Comparison of ENCODE assay signal across 1 cellular context in the genomic region with DNA sequence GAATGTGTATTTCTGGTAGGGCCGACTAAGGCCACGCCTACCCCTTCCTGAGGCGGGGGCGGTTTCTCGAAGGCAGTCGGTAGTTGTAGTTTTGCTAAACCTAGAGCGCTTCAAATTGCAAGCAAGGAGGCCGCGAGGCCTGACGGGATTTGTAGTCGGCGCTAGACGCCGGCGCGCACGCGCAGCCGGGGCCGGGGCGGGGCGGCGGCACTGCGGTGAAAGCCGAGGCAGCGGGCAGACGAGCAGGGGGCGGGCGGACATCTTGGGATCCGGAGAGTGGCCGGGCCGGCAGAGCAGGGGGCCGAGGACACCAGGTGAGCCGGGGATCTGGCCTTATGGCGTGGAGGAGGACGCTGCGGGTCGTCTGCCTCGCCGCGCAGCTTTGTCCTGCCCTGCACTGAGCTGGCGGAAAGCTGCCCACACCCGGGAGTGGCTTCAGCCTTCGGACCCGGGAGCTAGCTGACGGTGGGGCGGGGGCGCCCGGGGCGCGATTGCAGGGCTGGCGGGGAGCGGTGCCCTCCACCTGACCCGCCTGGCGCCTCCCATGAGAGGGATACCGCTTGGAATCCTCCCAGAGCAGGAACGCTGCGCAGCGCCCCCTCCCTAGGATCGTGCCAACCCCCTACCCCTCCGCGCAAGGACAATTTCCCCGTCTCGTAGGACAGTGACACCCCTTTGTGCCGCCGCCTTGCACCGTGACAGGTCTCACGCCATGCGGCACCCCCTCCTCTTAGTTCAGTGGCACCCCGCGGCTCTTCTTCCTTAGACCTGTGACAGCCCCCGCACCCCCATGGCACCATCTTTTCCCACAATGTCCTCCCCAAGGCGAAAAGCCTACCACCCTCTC.
TF ChIP-seq lines count a peak whose summit lies in the region.

A gene (plus strand): TSS at position 210 of the 847 bp plus-strand sequence. CDS start 2,139 bp downstream, outside the sequence.

TF ChIP-seq in HEK293, 187 proteins besides CTCF, POLR2A, EP300 and RAD21 (continued from another document and continues in another):
- TF ChIP-seq, protein P1, sequence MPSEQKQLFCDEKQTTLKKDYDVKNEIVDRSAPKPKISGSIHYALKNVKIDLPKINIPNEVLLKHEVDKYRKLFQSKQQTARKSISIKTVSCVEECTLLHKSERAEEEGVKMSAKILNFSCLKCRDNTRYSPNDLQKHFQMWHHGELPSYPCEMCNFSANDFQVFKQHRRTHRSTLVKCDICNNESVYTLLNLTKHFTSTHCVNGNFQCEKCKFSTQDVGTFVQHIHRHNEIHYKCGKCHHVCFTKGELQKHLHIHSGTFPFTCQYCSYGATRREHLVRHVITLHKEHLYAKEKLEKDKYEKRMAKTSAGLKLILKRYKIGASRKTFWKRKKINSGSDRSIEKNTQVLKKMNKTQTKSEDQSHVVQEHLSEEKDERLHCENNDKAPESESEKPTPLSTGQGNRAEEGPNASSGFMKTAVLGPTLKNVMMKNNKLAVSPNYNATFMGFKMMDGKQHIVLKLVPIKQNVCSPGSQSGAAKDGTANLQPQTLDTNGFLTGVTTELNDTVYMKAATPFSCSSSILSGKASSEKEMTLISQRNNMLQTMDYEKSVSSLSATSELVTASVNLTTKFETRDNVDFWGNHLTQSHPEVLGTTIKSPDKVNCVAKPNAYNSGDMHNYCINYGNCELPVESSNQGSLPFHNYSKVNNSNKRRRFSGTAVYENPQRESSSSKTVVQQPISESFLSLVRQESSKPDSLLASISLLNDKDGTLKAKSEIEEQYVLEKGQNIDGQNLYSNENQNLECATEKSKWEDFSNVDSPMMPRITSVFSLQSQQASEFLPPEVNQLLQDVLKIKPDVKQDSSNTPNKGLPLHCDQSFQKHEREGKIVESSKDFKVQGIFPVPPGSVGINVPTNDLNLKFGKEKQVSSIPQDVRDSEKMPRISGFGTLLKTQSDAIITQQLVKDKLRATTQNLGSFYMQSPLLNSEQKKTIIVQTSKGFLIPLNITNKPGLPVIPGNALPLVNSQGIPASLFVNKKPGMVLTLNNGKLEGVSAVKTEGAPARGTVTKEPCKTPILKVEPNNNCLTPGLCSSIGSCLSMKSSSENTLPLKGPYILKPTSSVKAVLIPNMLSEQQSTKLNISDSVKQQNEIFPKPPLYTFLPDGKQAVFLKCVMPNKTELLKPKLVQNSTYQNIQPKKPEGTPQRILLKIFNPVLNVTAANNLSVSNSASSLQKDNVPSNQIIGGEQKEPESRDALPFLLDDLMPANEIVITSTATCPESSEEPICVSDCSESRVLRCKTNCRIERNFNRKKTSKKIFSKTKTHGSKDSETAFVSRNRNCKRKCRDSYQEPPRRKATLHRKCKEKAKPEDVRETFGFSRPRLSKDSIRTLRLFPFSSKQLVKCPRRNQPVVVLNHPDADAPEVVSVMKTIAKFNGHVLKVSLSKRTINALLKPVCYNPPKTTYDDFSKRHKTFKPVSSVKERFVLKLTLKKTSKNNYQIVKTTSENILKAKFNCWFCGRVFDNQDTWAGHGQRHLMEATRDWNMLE (tag by site-specific recombination; conservative IDR thresholded peaks at IDR 0.05; ENCODE audit: low read depth), result no peak
- TF ChIP-seq ZIC2 (tag by site-specific recombination; IDR thresholded peaks at IDR 0.05), result peak; percentile 79
- TF ChIP-seq ZNF335 (tag by site-specific recombination; conservative IDR thresholded peaks at IDR 0.05), result peak; percentile 78; the same call in 1 of the 2 replicates
- TF ChIP-seq ZNF560 (tag by site-specific recombination; IDR thresholded peaks at IDR 0.05; ENCODE audit: borderline replicate concordance), result no peak
- no peak for TF ChIP-seq OVOL3 (tag by site-specific recombination; IDR thresholded peaks at IDR 0.05)
- TF ChIP-seq ZNF624 (tag by site-specific recombination; IDR thresholded peaks at IDR 0.05), result no peak
- TF ChIP-seq IKZF3 (tag by site-specific recombination; IDR thresholded peaks at IDR 0.05), result no peak
- TF ChIP-seq, protein P2, sequence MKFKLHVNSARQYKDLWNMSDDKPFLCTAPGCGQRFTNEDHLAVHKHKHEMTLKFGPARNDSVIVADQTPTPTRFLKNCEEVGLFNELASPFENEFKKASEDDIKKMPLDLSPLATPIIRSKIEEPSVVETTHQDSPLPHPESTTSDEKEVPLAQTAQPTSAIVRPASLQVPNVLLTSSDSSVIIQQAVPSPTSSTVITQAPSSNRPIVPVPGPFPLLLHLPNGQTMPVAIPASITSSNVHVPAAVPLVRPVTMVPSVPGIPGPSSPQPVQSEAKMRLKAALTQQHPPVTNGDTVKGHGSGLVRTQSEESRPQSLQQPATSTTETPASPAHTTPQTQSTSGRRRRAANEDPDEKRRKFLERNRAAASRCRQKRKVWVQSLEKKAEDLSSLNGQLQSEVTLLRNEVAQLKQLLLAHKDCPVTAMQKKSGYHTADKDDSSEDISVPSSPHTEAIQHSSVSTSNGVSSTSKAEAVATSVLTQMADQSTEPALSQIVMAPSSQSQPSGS (tag by site-specific recombination; IDR thresholded peaks at IDR 0.05; ENCODE audit: low read depth), result no peak
- TF ChIP-seq ZNF48 (tag by site-specific recombination; IDR thresholded peaks at IDR 0.05), result no peak
- no peak for TF ChIP-seq ZNF157 (tag by site-specific recombination; IDR thresholded peaks at IDR 0.05)
- no peak for TF ChIP-seq ZNF776 (tag by site-specific recombination; IDR thresholded peaks at IDR 0.05; ENCODE audit: borderline replicate concordance)
- no peak for TF ChIP-seq ZNF571 (tag by site-specific recombination; IDR thresholded peaks at IDR 0.05)
- no peak for TF ChIP-seq MYNN (tag by site-specific recombination; IDR thresholded peaks at IDR 0.05; ENCODE audit: borderline replicate concordance)
- TF ChIP-seq, protein P3, sequence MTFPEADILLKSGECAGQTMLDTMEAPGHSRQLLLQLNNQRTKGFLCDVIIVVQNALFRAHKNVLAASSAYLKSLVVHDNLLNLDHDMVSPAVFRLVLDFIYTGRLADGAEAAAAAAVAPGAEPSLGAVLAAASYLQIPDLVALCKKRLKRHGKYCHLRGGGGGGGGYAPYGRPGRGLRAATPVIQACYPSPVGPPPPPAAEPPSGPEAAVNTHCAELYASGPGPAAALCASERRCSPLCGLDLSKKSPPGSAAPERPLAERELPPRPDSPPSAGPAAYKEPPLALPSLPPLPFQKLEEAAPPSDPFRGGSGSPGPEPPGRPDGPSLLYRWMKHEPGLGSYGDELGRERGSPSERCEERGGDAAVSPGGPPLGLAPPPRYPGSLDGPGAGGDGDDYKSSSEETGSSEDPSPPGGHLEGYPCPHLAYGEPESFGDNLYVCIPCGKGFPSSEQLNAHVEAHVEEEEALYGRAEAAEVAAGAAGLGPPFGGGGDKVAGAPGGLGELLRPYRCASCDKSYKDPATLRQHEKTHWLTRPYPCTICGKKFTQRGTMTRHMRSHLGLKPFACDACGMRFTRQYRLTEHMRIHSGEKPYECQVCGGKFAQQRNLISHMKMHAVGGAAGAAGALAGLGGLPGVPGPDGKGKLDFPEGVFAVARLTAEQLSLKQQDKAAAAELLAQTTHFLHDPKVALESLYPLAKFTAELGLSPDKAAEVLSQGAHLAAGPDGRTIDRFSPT (tag by site-specific recombination; IDR thresholded peaks at IDR 0.05), result peak; percentile 79
- TF ChIP-seq ZNF133 (tag by site-specific recombination; IDR thresholded peaks at IDR 0.05), result no peak
- TF ChIP-seq HOXC10 (CRISPR knock-in tag; IDR thresholded peaks at IDR 0.05), result no peak
- no peak for TF ChIP-seq ZNF426 (tag by site-specific recombination; IDR thresholded peaks at IDR 0.05)
- TF ChIP-seq HOXA7 (CRISPR knock-in tag; IDR thresholded peaks at IDR 0.05; ENCODE audit: borderline replicate concordance), result no peak
- TF ChIP-seq SCRT2 (tag by site-specific recombination; IDR thresholded peaks at IDR 0.05), result no peak
- peak; percentile 79 for TF ChIP-seq ZBTB8A (tag by site-specific recombination; IDR thresholded peaks at IDR 0.05)
- TF ChIP-seq ZNF658 (tag by site-specific recombination; IDR thresholded peaks at IDR 0.05), result no peak
- no peak for TF ChIP-seq ZNF521 (tag by site-specific recombination; IDR thresholded peaks at IDR 0.05)
- no peak for TF ChIP-seq KLF7 (tag by site-specific recombination; IDR thresholded peaks at IDR 0.05; ENCODE audit: borderline replicate concordance)
- no peak for TF ChIP-seq ZNF202 (tag by site-specific recombination; IDR thresholded peaks at IDR 0.05; ENCODE audit: borderline replicate concordance)
- TF ChIP-seq, protein P4, sequence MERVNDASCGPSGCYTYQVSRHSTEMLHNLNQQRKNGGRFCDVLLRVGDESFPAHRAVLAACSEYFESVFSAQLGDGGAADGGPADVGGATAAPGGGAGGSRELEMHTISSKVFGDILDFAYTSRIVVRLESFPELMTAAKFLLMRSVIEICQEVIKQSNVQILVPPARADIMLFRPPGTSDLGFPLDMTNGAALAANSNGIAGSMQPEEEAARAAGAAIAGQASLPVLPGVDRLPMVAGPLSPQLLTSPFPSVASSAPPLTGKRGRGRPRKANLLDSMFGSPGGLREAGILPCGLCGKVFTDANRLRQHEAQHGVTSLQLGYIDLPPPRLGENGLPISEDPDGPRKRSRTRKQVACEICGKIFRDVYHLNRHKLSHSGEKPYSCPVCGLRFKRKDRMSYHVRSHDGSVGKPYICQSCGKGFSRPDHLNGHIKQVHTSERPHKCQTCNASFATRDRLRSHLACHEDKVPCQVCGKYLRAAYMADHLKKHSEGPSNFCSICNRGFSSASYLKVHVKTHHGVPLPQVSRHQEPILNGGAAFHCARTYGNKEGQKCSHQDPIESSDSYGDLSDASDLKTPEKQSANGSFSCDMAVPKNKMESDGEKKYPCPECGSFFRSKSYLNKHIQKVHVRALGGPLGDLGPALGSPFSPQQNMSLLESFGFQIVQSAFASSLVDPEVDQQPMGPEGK (tag by site-specific recombination; IDR thresholded peaks at IDR 0.05), result peak; percentile 62
- TF ChIP-seq ZBTB21 (tag by site-specific recombination; IDR thresholded peaks at IDR 0.05), result no peak
- TF ChIP-seq ZNF211 (tag by site-specific recombination; IDR thresholded peaks at IDR 0.05; ENCODE audit: low read depth), result no peak
- TF ChIP-seq ZNF169 (tag by site-specific recombination; IDR thresholded peaks at IDR 0.05), result no peak
- TF ChIP-seq GLI4 (tag by site-specific recombination; IDR thresholded peaks at IDR 0.05), result no peak
- TF ChIP-seq ZNF274 (IDR thresholded peaks at IDR 0.05; ENCODE audit: low read length), result no peak
- no peak for TF ChIP-seq ZNF274 (tag by site-specific recombination; IDR thresholded peaks at IDR 0.05; ENCODE audit: borderline replicate concordance)
- no peak for TF ChIP-seq ZNF37A (tag by site-specific recombination; IDR thresholded peaks at IDR 0.05)
- no peak for TF ChIP-seq ZNF19 (tag by site-specific recombination; IDR thresholded peaks at IDR 0.05; ENCODE audit: low read depth)
- TF ChIP-seq, protein P5, sequence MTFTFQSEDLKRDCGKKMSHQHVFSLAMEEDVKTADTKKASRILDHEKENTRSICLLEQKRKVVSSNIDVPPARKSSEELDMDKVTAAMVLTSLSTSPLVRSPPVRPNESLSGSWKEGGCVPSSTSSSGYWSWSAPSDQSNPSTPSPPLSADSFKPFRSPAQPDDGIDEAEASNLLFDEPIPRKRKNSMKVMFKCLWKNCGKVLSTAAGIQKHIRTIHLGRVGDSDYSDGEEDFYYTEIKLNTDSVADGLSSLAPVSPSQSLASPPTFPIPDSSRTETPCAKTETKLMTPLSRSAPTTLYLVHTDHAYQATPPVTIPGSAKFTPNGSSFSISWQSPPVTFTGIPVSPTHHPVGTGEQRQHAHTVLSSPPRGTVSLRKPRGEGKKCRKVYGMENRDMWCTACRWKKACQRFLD (tag by site-specific recombination; IDR thresholded peaks at IDR 0.05), result no peak
- TF ChIP-seq, protein P6, sequence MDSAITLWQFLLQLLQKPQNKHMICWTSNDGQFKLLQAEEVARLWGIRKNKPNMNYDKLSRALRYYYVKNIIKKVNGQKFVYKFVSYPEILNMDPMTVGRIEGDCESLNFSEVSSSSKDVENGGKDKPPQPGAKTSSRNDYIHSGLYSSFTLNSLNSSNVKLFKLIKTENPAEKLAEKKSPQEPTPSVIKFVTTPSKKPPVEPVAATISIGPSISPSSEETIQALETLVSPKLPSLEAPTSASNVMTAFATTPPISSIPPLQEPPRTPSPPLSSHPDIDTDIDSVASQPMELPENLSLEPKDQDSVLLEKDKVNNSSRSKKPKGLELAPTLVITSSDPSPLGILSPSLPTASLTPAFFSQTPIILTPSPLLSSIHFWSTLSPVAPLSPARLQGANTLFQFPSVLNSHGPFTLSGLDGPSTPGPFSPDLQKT (IDR thresholded peaks at IDR 0.05; ENCODE audit: borderline replicate concordance, low read depth, low read length), result no peak
- TF ChIP-seq, protein P7, sequence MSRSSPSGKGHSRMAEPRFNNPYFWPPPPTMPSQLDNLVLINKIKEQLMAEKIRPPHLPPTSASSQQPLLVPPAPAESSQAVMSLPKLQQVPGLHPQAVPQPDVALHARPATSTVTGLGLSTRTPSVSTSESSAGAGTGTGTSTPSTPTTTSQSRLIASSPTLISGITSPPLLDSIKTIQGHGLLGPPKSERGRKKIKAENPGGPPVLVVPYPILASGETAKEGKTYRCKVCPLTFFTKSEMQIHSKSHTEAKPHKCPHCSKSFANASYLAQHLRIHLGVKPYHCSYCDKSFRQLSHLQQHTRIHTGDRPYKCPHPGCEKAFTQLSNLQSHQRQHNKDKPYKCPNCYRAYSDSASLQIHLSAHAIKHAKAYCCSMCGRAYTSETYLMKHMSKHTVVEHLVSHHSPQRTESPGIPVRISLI (tag by site-specific recombination; IDR thresholded peaks at IDR 0.05), result no peak
- TF ChIP-seq ZNF10 (tag by site-specific recombination; IDR thresholded peaks at IDR 0.05), result no peak
- peak; percentile 45; the same call in 1 of the 2 replicates for TF ChIP-seq ZNF121 (tag by site-specific recombination; IDR thresholded peaks at IDR 0.05)
- no peak for TF ChIP-seq ZNF785 (tag by site-specific recombination; IDR thresholded peaks at IDR 0.05)
- TF ChIP-seq, protein P8, sequence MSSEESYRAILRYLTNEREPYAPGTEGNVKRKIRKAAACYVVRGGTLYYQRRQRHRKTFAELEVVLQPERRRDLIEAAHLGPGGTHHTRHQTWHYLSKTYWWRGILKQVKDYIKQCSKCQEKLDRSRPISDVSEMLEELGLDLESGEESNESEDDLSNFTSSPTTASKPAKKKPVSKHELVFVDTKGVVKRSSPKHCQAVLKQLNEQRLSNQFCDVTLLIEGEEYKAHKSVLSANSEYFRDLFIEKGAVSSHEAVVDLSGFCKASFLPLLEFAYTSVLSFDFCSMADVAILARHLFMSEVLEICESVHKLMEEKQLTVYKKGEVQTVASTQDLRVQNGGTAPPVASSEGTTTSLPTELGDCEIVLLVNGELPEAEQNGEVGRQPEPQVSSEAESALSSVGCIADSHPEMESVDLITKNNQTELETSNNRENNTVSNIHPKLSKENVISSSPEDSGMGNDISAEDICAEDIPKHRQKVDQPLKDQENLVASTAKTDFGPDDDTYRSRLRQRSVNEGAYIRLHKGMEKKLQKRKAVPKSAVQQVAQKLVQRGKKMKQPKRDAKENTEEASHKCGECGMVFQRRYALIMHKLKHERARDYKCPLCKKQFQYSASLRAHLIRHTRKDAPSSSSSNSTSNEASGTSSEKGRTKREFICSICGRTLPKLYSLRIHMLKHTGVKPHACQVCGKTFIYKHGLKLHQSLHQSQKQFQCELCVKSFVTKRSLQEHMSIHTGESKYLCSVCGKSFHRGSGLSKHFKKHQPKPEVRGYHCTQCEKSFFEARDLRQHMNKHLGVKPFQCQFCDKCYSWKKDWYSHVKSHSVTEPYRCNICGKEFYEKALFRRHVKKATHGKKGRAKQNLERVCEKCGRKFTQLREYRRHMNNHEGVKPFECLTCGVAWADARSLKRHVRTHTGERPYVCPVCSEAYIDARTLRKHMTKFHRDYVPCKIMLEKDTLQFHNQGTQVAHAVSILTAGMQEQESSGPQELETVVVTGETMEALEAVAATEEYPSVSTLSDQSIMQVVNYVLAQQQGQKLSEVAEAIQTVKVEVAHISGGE (tag by site-specific recombination; conservative IDR thresholded peaks at IDR 0.05; ENCODE audit: low read depth), result no peak; the same call in 1 of the 2 replicates
- TF ChIP-seq GLI2 (tag by site-specific recombination; IDR thresholded peaks at IDR 0.05; ENCODE audit: borderline replicate concordance, low read depth), result no peak
- TF ChIP-seq KLF10 (tag by site-specific recombination; IDR thresholded peaks at IDR 0.05), result 0 out of 2 replicates have a peak, but pooled peaks have one; percentile 23
- TF ChIP-seq ZBTB17 (tag by site-specific recombination; IDR thresholded peaks at IDR 0.05), result peak; percentile 67
